8 cellular contexts compared by ENCODE assay signal in genomic region chr2:25341031-25341727, GRCh38. TPM values are rescaled to one million over a fixed set of nuclear protein-coding genes. Genes with fewer than 3 reads are reported as not detected.
DNase-seq lines count a peak whose midpoint lies in the region; ATAC-seq and TF ChIP-seq lines count a peak whose summit lies in the region.

No MANE protein-coding gene starts in this region.

- peak; percentile 56 for DNase-seq in activated T-cell treated with anti-CD3 and anti-CD28 coated beads, Interleukin-2, amount 50 U/mL, for 1 hour
- DNase-seq in activated T-cell treated with anti-CD3 and anti-CD28 coated beads for 4 hours, result no peak
- DNase-seq in HCT116 (ENCODE audit: low read depth, low spot score), result no peak
- peak; percentile 35 for DNase-seq in OCI-LY7 (ENCODE audit: low spot score)
- peak in 3 of 10 donors; percentile 59 to 63 (median 62) for DNase-seq in dorsolateral prefrontal cortex
- DNase-seq in osteoblast (ENCODE audit: insufficient read length, low spot score, missing footprints), result peak; percentile 94
- DNase-seq in superior temporal gyrus (ENCODE audit: extremely low spot score), result no peak
- no peak for DNase-seq in islet precursor cell

- RAD21 ChIA-PET in HCT116 (lab: Charles Lee; ENCODE audit: low non-redundant PET in 1 of 2, low total read pairs in 2 of 2, uncharacterized antibody in 2 of 2, unreplicated experiment in 2 of 2), result no interaction called here

- H3K4me1 ChIP-seq in HCT116 (ENCODE audit: control insufficient read depth in 1 of 2, insufficient read depth in 2 of 2, low read length in 2 of 2) (peaks cover 0 to 13% of the 10 kb centered on the region in 2 experiments; a peak in 2 of 4 replicates), OCI-LY7 (ENCODE audit: insufficient read depth, low read length, poor library complexity, severe bottlenecking) (peaks cover 6% of the 10 kb centered on the region), osteoblast (ENCODE audit: insufficient read depth, low read length) (no peaks in the 10 kb centered on the region)

- intact Hi-C loops in HCT116 (cut with micrococcal nuclease) (no loop called here), OCI-LY7 (cut with micrococcal nuclease; ENCODE audit: unreplicated experiment) (no loop called here), dorsolateral prefrontal cortex (cut with DNase I) (loop anchor here (5.0 kb wide), 3 partner anchors 34 to 181 kb away; no protein-coding TSS in a partner anchor)

- H3K27ac ChIP-seq in HCT116 (ENCODE audit: low read depth, low read length) (peak overlapping the region; percentile 75; the same call in 1 of the 2 replicates), OCI-LY7 (ENCODE audit: low read depth, low read length, poor library complexity, severe bottlenecking) (no peak overlapping the region), dorsolateral prefrontal cortex (peak overlapping the region in 50 of 59 donors; percentile 57 to 99 (median 96)), osteoblast (ENCODE audit: low read depth, low read length) (no peak overlapping the region)

- TF ChIP-seq POLR2A in HCT116 (IDR thresholded peaks at IDR 0.05; ENCODE audit: borderline replicate concordance, extremely low read depth, insufficient read depth, insufficient read length), result no peak

- H4K20me1 ChIP-seq in HCT116 (ENCODE audit: insufficient read depth) (no peaks in the 10 kb centered on the region), OCI-LY7 (ENCODE audit: insufficient read depth, low read length) (no peaks in the 10 kb centered on the region), osteoblast (ENCODE audit: insufficient read depth, low read length) (peaks cover 32% of the 10 kb centered on the region)

- CTCF ChIA-PET in HCT116 (lab: Charles Lee), result no interaction called here
- CTCF ChIA-PET in OCI-LY7 (lab: Charles Lee; ENCODE audit: unreplicated experiment), result no interaction called here

- no peaks in the 10 kb centered on the region for H3K9me3 ChIP-seq in HCT116 (ENCODE audit: control insufficient read depth in 1 of 2, insufficient read depth in 1 of 2, low read depth in 1 of 2, low read length in 2 of 2)
- no peaks in the 10 kb centered on the region for H3K9me3 ChIP-seq in OCI-LY7 (ENCODE audit: low read length)
- no peaks in the 10 kb centered on the region for H3K9me3 ChIP-seq in osteoblast (ENCODE audit: low read depth, low read length)

- no peak overlapping the region for H2AFZ ChIP-seq in HCT116 (ENCODE audit: low read depth, low read length, poor library complexity, severe bottlenecking)
- no peak overlapping the region for H2AFZ ChIP-seq in OCI-LY7 (ENCODE audit: low read length)
- H2AFZ ChIP-seq in osteoblast (ENCODE audit: low read length), result no peak overlapping the region

- POLR2A ChIA-PET in HCT116 (lab: Charles Lee) (no interaction called here), OCI-LY7 (lab: Charles Lee) (no interaction called here)

- ATAC-seq in HCT116, result peak; percentile 15

- TF ChIP-seq CTCF in HCT116 (IDR thresholded peaks at IDR 0.05 in 2 of 3, conservative IDR thresholded peaks at IDR 0.05 in 1 of 3; ENCODE audit: borderline replicate concordance in 1 of 3, insufficient read depth in 1 of 3, low read depth in 2 of 3, low read length in 2 of 3), result no peak
- no peak for TF ChIP-seq CTCF in OCI-LY7 (conservative IDR thresholded peaks at IDR 0.05; ENCODE audit: low read length)
- no peak for TF ChIP-seq CTCF in dorsolateral prefrontal cortex (IDR thresholded peaks at IDR 0.05 in 54 of 56, conservative IDR thresholded peaks at IDR 0.05 in 2 of 56; ENCODE audit: low read depth in 1 of 56, partially characterized antibody in 56 of 56)
- no peak for TF ChIP-seq CTCF in osteoblast (IDR thresholded peaks at IDR 0.05; ENCODE audit: extremely low read depth, low read depth, low read length)

- H3K36me3 ChIP-seq in HCT116 (ENCODE audit: control insufficient read depth in 1 of 2, insufficient read depth in 2 of 2, low read length in 2 of 2), result no peaks in the 10 kb centered on the region
- H3K36me3 ChIP-seq in OCI-LY7 (ENCODE audit: insufficient read depth, low read length), result no peaks in the 10 kb centered on the region
- H3K36me3 ChIP-seq in osteoblast (ENCODE audit: insufficient read depth, low read length), result no peaks in the 10 kb centered on the region

- no peaks in the 10 kb centered on the region for H3K27me3 ChIP-seq in HCT116 (ENCODE audit: insufficient read depth, low read length)
- H3K27me3 ChIP-seq in dorsolateral prefrontal cortex, result no peaks in the 10 kb centered on the region
- H3K27me3 ChIP-seq in osteoblast (ENCODE audit: insufficient read depth, low read length), result no peaks in the 10 kb centered on the region

- H3K4me3 ChIP-seq in HCT116 (replicated peaks in 1 of 2; ENCODE audit: low read depth in 1 of 2, low read length in 2 of 2) (peak overlapping the region; percentile 45 to 55; a peak in 3 of 4 replicates), OCI-LY7 (ENCODE audit: low read depth, low read length, poor library complexity, severe bottlenecking) (peak overlapping the region; percentile 61), dorsolateral prefrontal cortex (peak overlapping the region in 55 of 59 donors; percentile 43 to 86 (median 76)), osteoblast (ENCODE audit: insufficient read depth, low read length) (peak overlapping the region; percentile 73)

- no peaks in the 10 kb centered on the region for H3K9me2 ChIP-seq in HCT116 (ENCODE audit: insufficient read depth)
- H3K9me2 ChIP-seq in OCI-LY7 (ENCODE audit: insufficient read depth, low read length), result no peaks in the 10 kb centered on the region

- H3K79me2 ChIP-seq in HCT116 (ENCODE audit: insufficient read depth, low read length) (0 out of 2 replicates have a peak, but pooled peaks cover 5% of the 10 kb centered on the region), OCI-LY7 (ENCODE audit: insufficient read depth, low read depth, low read length) (no peaks in the 10 kb centered on the region), osteoblast (ENCODE audit: insufficient read depth, low read length) (peaks cover 14% of the 10 kb centered on the region)

- TF ChIP-seq RAD21 in HCT116 (IDR thresholded peaks at IDR 0.05; ENCODE audit: low read depth), result no peak

- BruUV-seq in HCT116 (replicated peaks; lab: Mats Ljungman, UMichigan), result no TSS peak
- no TSS peak for BruUV-seq in OCI-LY7 (replicated peaks; lab: Mats Ljungman, UMichigan)

- H3K9ac ChIP-seq in HCT116 (ENCODE audit: low read length), result no peak overlapping the region

- H3K4me2 ChIP-seq in HCT116 (ENCODE audit: low read length) (peak overlapping the region; percentile 75; the same call in 1 of the 2 replicates), OCI-LY7 (ENCODE audit: low read length) (peak overlapping the region; percentile 39; the same call in 1 of the 2 replicates), osteoblast (ENCODE audit: insufficient read depth, low read length) (peak overlapping the region; percentile 74)

TF ChIP-seq in HCT116, 20 proteins besides CTCF, POLR2A, EP300 and RAD21 (continues in another document):
- TF ChIP-seq EZH2phosphoT487 (IDR thresholded peaks at IDR 0.05; ENCODE audit: borderline replicate concordance) (no peak), SIN3A (IDR thresholded peaks at IDR 0.05; ENCODE audit: low read depth) (no peak), REST (IDR thresholded peaks at IDR 0.05; ENCODE audit: low read depth) (no peak), SP1 (IDR thresholded peaks at IDR 0.05; ENCODE audit: low read depth) (no peak), TCF7L2 (IDR thresholded peaks at IDR 0.05; ENCODE audit: borderline replicate concordance, extremely low read depth, insufficient read depth, insufficient read length) (no peak), ZBTB33 (IDR thresholded peaks at IDR 0.05; ENCODE audit: extremely low read depth, insufficient replicate concordance, low read length) (no peak), ELF1 (IDR thresholded peaks at IDR 0.05; ENCODE audit: borderline replicate concordance, low read depth) (no peak)

RNA-seq across cellular contexts. Expression of gene DNMT3A, which starts 0.5 kb away (rescaled TPM):
- total RNA-seq in HCT116 (2021; ENCODE audit: unreplicated experiment) (14.3 TPM), OCI-LY7 (2022) (7.2 and 7.3 TPM in 2 replicates), dorsolateral prefrontal cortex (10 to 100 TPM; 37.2 to 80.0 (median 54.1) TPM), osteoblast (14.7 and 18.5 TPM in 2 replicates)
- 7.3 and 7.6 TPM in 2 replicates for polyA plus RNA-seq in HCT116 (2012)
- total RNA-seq in OCI-LY7 (2014; rRNA removed; shearing (Covaris generic)), result 2.6 and 2.8 TPM in 2 replicates

Comparison
In these comparisons a context has a peak if more than half of its experiments do, and no peak if none do; other contexts are left out.
1. DNase-seq: peak in activated T-cell treated with anti-CD3 and anti-CD28 coated beads, Interleukin-2, amount 50 U/mL, for 1 hour (single experiment), OCI-LY7 (single experiment) and osteoblast (single experiment); none in activated T-cell treated with anti-CD3 and anti-CD28 coated beads for 4 hours (single experiment), HCT116 (single experiment), superior temporal gyrus (single experiment) and islet precursor cell (single experiment).
2. H3K27ac ChIP-seq: peak in HCT116 (single experiment) and dorsolateral prefrontal cortex (50 of 59); none in OCI-LY7 (single experiment) and osteoblast (single experiment).
3. intact Hi-C loops: an anchor here in dorsolateral prefrontal cortex (5.0 kb wide); none called in HCT116 and OCI-LY7.
4. Peak in every context shown above with its lines, with median percentiles within 50 percentile points of each other: H3K4me2 ChIP-seq and H3K4me3 ChIP-seq.